Comparison of ENCODE assay signal across 9 cellular contexts in the genomic region with DNA sequence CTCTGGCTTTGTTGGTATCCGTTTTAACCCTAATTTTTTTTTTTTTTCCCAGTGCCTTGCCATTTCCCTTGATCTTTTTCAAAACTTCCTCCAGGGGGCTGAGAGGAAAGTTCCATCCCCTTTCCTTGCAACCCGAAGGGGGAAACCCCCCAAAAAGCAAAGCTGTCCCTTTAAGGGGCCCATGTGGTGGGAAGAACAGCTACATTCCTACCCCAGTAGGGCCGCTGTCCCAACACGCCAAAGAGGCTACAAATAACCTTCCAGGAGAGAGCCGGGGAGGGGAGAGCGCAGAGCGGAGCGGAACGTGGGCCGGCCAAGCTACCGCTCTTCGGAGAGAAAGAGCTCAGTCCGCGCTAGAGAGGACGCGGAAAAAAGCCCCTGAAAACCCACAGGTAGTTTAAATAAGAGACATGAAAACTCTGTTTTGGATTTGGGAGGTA. TPM values are rescaled to one million over a fixed set of nuclear protein-coding genes. Genes with fewer than 3 reads are reported as not detected.
A peak's percentile ranks its signal among the peaks of the same experiment; 100 is the strongest.
DNase-seq lines count a peak whose midpoint lies in the region; ATAC-seq and TF ChIP-seq lines count a peak whose summit lies in the region.
"Had no signal": no experiment of that assay in that cellular context is flagged by ENCODE, and none has a peak within 500 bp of the region (broad histone marks: within the 10 kb centered on the region; RNA-seq: fewer than 3 reads in every experiment).

No MANE protein-coding gene starts in this region.

- H3K36me3 ChIP-seq in cardiac muscle cell: no peaks in the 10 kb centered on the region
- no peaks in the 10 kb centered on the region for H3K36me3 ChIP-seq in trophoblast cell (ENCODE audit: control insufficient read depth in 1 of 2, insufficient read depth in 2 of 2, low read length in 2 of 2)

- no peak overlapping the region for H3K9ac ChIP-seq in trophoblast cell (ENCODE audit: low read length)

- H3K79me2 ChIP-seq in trophoblast cell (ENCODE audit: control insufficient read depth, insufficient read depth, low read length, poor library complexity): peaks cover 6% of the 10 kb centered on the region

- H4K8ac ChIP-seq in trophoblast cell (ENCODE audit: low read depth, low read length): peak overlapping the region; percentile 54

- H3K4ac ChIP-seq in trophoblast cell (ENCODE audit: low read depth, low read length): no peak overlapping the region

- H3K9me3 Mint-ChIP-seq in activated naive CD8-positive, alpha-beta T cell treated with anti-CD3 and anti-CD28 coated beads, Interleukin-2, amount 50 U/mL, for 24 hours: no peaks in the 10 kb centered on the region
- H3K9me3 Mint-ChIP-seq: activated naive CD4-positive, alpha-beta T cell treated with anti-CD3 and anti-CD28 coated beads, Interleukin-2, amount 50 U/mL, for 72 hours had no signal

- peaks cover 63% of the 10 kb centered on the region for H3K27me3 Mint-ChIP-seq in activated naive CD8-positive, alpha-beta T cell treated with anti-CD3 and anti-CD28 coated beads, Interleukin-2, amount 50 U/mL, for 24 hours

- H2AK5ac ChIP-seq in trophoblast cell (ENCODE audit: low read length): no peak overlapping the region

- no peak overlapping the region for H4K91ac ChIP-seq in trophoblast cell (ENCODE audit: low read depth, low read length)

- H3K9me3 ChIP-seq in cardiac muscle cell (ENCODE audit: low read depth): no peaks in the 10 kb centered on the region
- H3K9me3 ChIP-seq in trophoblast cell (ENCODE audit: insufficient read depth, low read depth, low read length): no peaks in the 10 kb centered on the region

- DNase-seq in DMS79 treated with DMSO at 0.1 percent for 48 hours (lab: John Stamatoyannopoulos, UW): peak; percentile 48
- no peak for DNase-seq in DMS79 (lab: John Stamatoyannopoulos, UW)
- DNase-seq in M059J (ENCODE audit: low read depth): peak; percentile 70
- peak; percentile 25 for DNase-seq in activated naive CD8-positive, alpha-beta T cell treated with anti-CD3 and anti-CD28 coated beads, Interleukin-2, amount 50 U/mL, for 24 hours
- DNase-seq in cardiac muscle cell (ENCODE audit: low read depth in 1 of 2, low spot score in 1 of 2): peak; percentile 83 to 87
- peak in 1 of 2 donors; percentile 58 for DNase-seq in trophoblast cell
- DNase-seq in middle frontal gyrus (ENCODE audit: extremely low spot score, low spot score): no peak
- no peak for DNase-seq in activated gamma-delta T cell treated with Interleukin-2 at 50 U/mL for 16 hours

- no peak overlapping the region for H3K27ac Mint-ChIP-seq in activated naive CD8-positive, alpha-beta T cell treated with anti-CD3 and anti-CD28 coated beads, Interleukin-2, amount 50 U/mL, for 24 hours
- H3K27ac Mint-ChIP-seq: activated naive CD4-positive, alpha-beta T cell treated with anti-CD3 and anti-CD28 coated beads, Interleukin-2, amount 50 U/mL, for 72 hours had no signal

- H2AFZ ChIP-seq in trophoblast cell (ENCODE audit: insufficient read depth, low read length, poor library complexity): peak overlapping the region; percentile 41

- H3K79me1 ChIP-seq in trophoblast cell (ENCODE audit: low read length): peaks cover 4% of the 10 kb centered on the region

- H3K27ac ChIP-seq in cardiac muscle cell (peak overlapping the region; percentile 70), trophoblast cell (ENCODE audit: low read depth, low read length) (no peak overlapping the region)

- H3K4me3 Mint-ChIP-seq in activated naive CD8-positive, alpha-beta T cell treated with anti-CD3 and anti-CD28 coated beads, Interleukin-2, amount 50 U/mL, for 24 hours: peak overlapping the region; percentile 81

- TF ChIP-seq CTCF in cardiac muscle cell (IDR thresholded peaks at IDR 0.05; ENCODE audit: low read depth, low read length): peak; percentile 40

- no peaks in the 10 kb centered on the region for H3K36me3 Mint-ChIP-seq in activated naive CD8-positive, alpha-beta T cell treated with anti-CD3 and anti-CD28 coated beads, Interleukin-2, amount 50 U/mL, for 24 hours (ENCODE audit: low read depth)

- H3K4me1 ChIP-seq in cardiac muscle cell (ENCODE audit: low read depth) (peaks cover 47% of the 10 kb centered on the region), trophoblast cell (ENCODE audit: control insufficient read depth in 1 of 2, insufficient read depth in 2 of 2, low read length in 2 of 2) (peaks cover 21 to 23% of the 10 kb centered on the region in 2 experiments)

- peak; percentile 35 for ATAC-seq in activated naive CD8-positive, alpha-beta T cell treated with anti-CD3 and anti-CD28 coated beads, Interleukin-2, amount 50 U/mL, for 24 hours

- no peak overlapping the region for H3K23ac ChIP-seq in trophoblast cell (ENCODE audit: low read length)

- no peak overlapping the region for H2BK5ac ChIP-seq in trophoblast cell (ENCODE audit: low read depth, low read length, poor library complexity)

- no peak overlapping the region for H3K14ac ChIP-seq in trophoblast cell (ENCODE audit: low read length)

- H4K12ac ChIP-seq in trophoblast cell (ENCODE audit: low read depth, low read length): no peak overlapping the region

- H3K4me2 ChIP-seq in trophoblast cell (ENCODE audit: low read length): peak overlapping the region; percentile 78

- no peak overlapping the region for H3K18ac ChIP-seq in trophoblast cell (ENCODE audit: low read length)

- H3K27me3 ChIP-seq in cardiac muscle cell (no peaks in the 10 kb centered on the region), trophoblast cell (ENCODE audit: insufficient read depth, low read length) (no peaks in the 10 kb centered on the region)

- WGBS in trophoblast cell (ENCODE audit: extremely low coverage, insufficient coverage, insufficient read length): no CpG with 5 or more reads among the region's 16 CpGs

- no peak overlapping the region for H2BK12ac ChIP-seq in trophoblast cell (ENCODE audit: low read length)

- H3K4me3 ChIP-seq in cardiac muscle cell: peak overlapping the region; percentile 51
- H3K4me3 ChIP-seq in trophoblast cell (ENCODE audit: low read depth, low read length): peak overlapping the region; percentile 4

- H3K4me1 Mint-ChIP-seq in activated naive CD8-positive, alpha-beta T cell treated with anti-CD3 and anti-CD28 coated beads, Interleukin-2, amount 50 U/mL, for 24 hours: peaks cover 27% of the 10 kb centered on the region

- no peak overlapping the region for H2BK120ac ChIP-seq in trophoblast cell (ENCODE audit: insufficient read depth, low read length, poor library complexity)

RNA-seq across cellular contexts. Expression of gene LRP4, which starts 1.7 kb away (rescaled TPM):
- 0.98 and 1.1 TPM in 2 replicates for total RNA-seq in M059J (2014; rRNA removed; shearing (Covaris generic))
- total RNA-seq in cardiac muscle cell: 14.6 and 19.2 TPM in 2 replicates
- polyA plus RNA-seq in cardiac muscle cell: 14.6 and 15.9 TPM in 2 replicates
- 6.5 and 6.9 TPM in 2 replicates for polyA plus RNA-seq in trophoblast cell (2013)

RNA-seq across cellular contexts. Expression of gene CSTPP1, which starts 19.9 kb away (rescaled TPM):
- 46.6 and 62.4 TPM in 2 replicates for total RNA-seq in M059J (2014; rRNA removed; shearing (Covaris generic))
- 46.4 and 49.7 TPM in 2 replicates for total RNA-seq in cardiac muscle cell
- 81.6 and 83.6 TPM in 2 replicates for polyA plus RNA-seq in cardiac muscle cell
- 19.5 and 19.8 TPM in 2 replicates for polyA plus RNA-seq in trophoblast cell (2013)

Comparison
In these comparisons a context has a peak if more than half of its experiments do, and no peak if none do; other contexts are left out.
1. DNase-seq: peak in DMS79 treated with DMSO at 0.1 percent for 48 hours (single experiment), M059J (single experiment), activated naive CD8-positive, alpha-beta T cell treated with anti-CD3 and anti-CD28 coated beads, Interleukin-2, amount 50 U/mL, for 24 hours (single experiment) and cardiac muscle cell (2 of 2); none in DMS79 (single experiment), middle frontal gyrus (single experiment) and activated gamma-delta T cell treated with Interleukin-2 at 50 U/mL for 16 hours (single experiment).